Comparison of ENCODE assay signal across 24 cellular contexts in genomic region chr3:73148653-73149052, GRCh38.
DNase-seq lines count a peak whose midpoint lies in the region; ATAC-seq, FAIRE-seq and TF ChIP-seq lines count a peak whose summit lies in the region.
"Had no signal": no experiment of that assay in that cellular context is flagged by ENCODE, and none has a peak within 500 bp of the region (broad histone marks: within the 10 kb centered on the region; RNA-seq: fewer than 3 reads in every experiment).

No MANE protein-coding gene starts in this region.

- H3K27me3 ChIP-seq in adrenal gland (no peaks in the 10 kb centered on the region), HepG2 (ENCODE audit: control insufficient read depth in 1 of 2, insufficient read depth in 2 of 2, low read length in 2 of 2) (no peaks in the 10 kb centered on the region)
- H3K27me3 ChIP-seq: cardiac muscle cell had no signal

- no peaks in the 10 kb centered on the region for H3K9me3 ChIP-seq in adrenal gland (replicated peaks in 1 of 3)
- H3K9me3 ChIP-seq in HepG2 (ENCODE audit: low read length) = no peaks in the 10 kb centered on the region

- H3K4me1 Mint-ChIP-seq in progenitor cell of endocrine pancreas (ENCODE audit: low read depth) (peaks cover 21% of the 10 kb centered on the region), mesothelial cell of epicardium (peaks cover 38% of the 10 kb centered on the region)
- H3K4me1 Mint-ChIP-seq: activated B cell treated with CpG ODN at 0.5 μM for 24 hours; activated naive CD4-positive, alpha-beta T cell treated with anti-CD3 and anti-CD28 coated beads, Interleukin-2, amount 10 ng/mL, durations not matched to agents 7 days and 5 days; naive thymus-derived CD8-positive, alpha-beta T cell had no signal

- no TSS peak for BruUV-seq in HepG2 (replicated peaks; lab: Mats Ljungman, UMichigan)

- H3K36me3 Mint-ChIP-seq in progenitor cell of endocrine pancreas (ENCODE audit: insufficient read depth) (no peaks in the 10 kb centered on the region), mesothelial cell of epicardium (no peaks in the 10 kb centered on the region)
- H3K36me3 Mint-ChIP-seq: activated naive CD4-positive, alpha-beta T cell treated with anti-CD3 and anti-CD28 coated beads, Interleukin-2, amount 10 ng/mL, durations not matched to agents 7 days and 5 days; naive thymus-derived CD8-positive, alpha-beta T cell had no signal

- H3K4me1 ChIP-seq in adrenal gland (replicated peaks in 1 of 2) = peaks cover 0 to 21% of the 10 kb centered on the region in 2 donors
- H3K4me1 ChIP-seq in HepG2 (ENCODE audit: insufficient read depth, low read length) = no peaks in the 10 kb centered on the region
- H3K4me1 ChIP-seq: parathyroid adenoma had no signal

- CTCF ChIA-PET in HepG2 (lab: Yijun Ruan, JAX; ENCODE audit: low intra/inter-chr PET ratio, low total read pairs) = no interaction called here

- H3K27me3 Mint-ChIP-seq in progenitor cell of endocrine pancreas (peaks cover 9% of the 10 kb centered on the region), mesothelial cell of epicardium (ENCODE audit: low read depth) (peaks cover 3% of the 10 kb centered on the region)
- H3K27me3 Mint-ChIP-seq: activated naive CD4-positive, alpha-beta T cell treated with anti-CD3 and anti-CD28 coated beads, Interleukin-2, amount 10 ng/mL, durations not matched to agents 7 days and 5 days; type B pancreatic cell had no signal

- FAIRE-seq in HepG2 (lab: Jason Lieb, UNC) = no peak
- FAIRE-seq: GM18507, H1, kidney had no signal

- TF ChIP-seq EP300 in HepG2 (IDR thresholded peaks at IDR 0.05; ENCODE audit: low read depth in 2 of 2, low read length in 2 of 2) (no peak), HepG2 (CRISPR knock-in tag; IDR thresholded peaks at IDR 0.05; ENCODE audit: borderline replicate concordance) (no peak)

- H2AFZ ChIP-seq in HepG2 (ENCODE audit: low read length) = no peak overlapping the region
- H2AFZ ChIP-seq: parathyroid adenoma had no signal

- no peaks in the 10 kb centered on the region for H4K20me1 ChIP-seq in HepG2 (ENCODE audit: insufficient read depth, low read length)

- H3K36me3 ChIP-seq in adrenal gland (replicated peaks in 1 of 2) (no peaks in the 10 kb centered on the region), HepG2 (replicated peaks in 1 of 2; ENCODE audit: control insufficient read depth in 1 of 2, insufficient read depth in 2 of 2, low read length in 2 of 2) (no peaks in the 10 kb centered on the region)
- H3K36me3 ChIP-seq: cardiac muscle cell had no signal

- peak overlapping the region in 2 of 5 donors; percentile 12 to 58 for H3K27ac ChIP-seq in adrenal gland
- no peak overlapping the region for H3K27ac ChIP-seq in HepG2 (ENCODE audit: extremely low read length, insufficient read depth, low read length)
- H3K27ac ChIP-seq: cardiac muscle cell, parathyroid adenoma, RWPE1 had no signal

- TF ChIP-seq CTCF in adrenal gland (IDR thresholded peaks at IDR 0.05) (no peak), HepG2 (CRISPR knock-in tag; IDR thresholded peaks at IDR 0.05) (no peak), progenitor cell of endocrine pancreas (IDR thresholded peaks at IDR 0.05; ENCODE audit: unreplicated experiment) (no peak), mesothelial cell of epicardium (IDR thresholded peaks at IDR 0.05; ENCODE audit: unreplicated experiment) (no peak), lower leg skin (IDR thresholded peaks at IDR 0.05) (no peak)

- H3K9me3 Mint-ChIP-seq in progenitor cell of endocrine pancreas (ENCODE audit: low read depth) = no peaks in the 10 kb centered on the region
- peaks cover 3% of the 10 kb centered on the region for H3K9me3 Mint-ChIP-seq in mesothelial cell of epicardium
- H3K9me3 Mint-ChIP-seq: activated B cell treated with CpG ODN at 0.5 μM for 24 hours; activated naive CD4-positive, alpha-beta T cell treated with anti-CD3 and anti-CD28 coated beads, Interleukin-2, amount 10 ng/mL, durations not matched to agents 7 days and 5 days; activated T-helper 1 cell treated with anti-CD3 and anti-CD28 coated beads, Interleukin-12 subunit alpha, Interleukin-12 subunit beta, Interleukin-2, Interleukin-4 antibody, amounts not matched to agents 30 ng/mL and 10 ng/mL and 1 ng/mL, durations not matched to agents 14 hours and 24 hours and 36 hours; naive thymus-derived CD8-positive, alpha-beta T cell had no signal

- TF ChIP-seq RAD21 in HepG2 (CRISPR knock-in tag; IDR thresholded peaks at IDR 0.05) = no peak

- H3K4me3 ChIP-seq in adrenal gland = no peak overlapping the region
- H3K4me3 ChIP-seq in HepG2 (replicated peaks in 1 of 3; ENCODE audit: insufficient read depth in 1 of 3, low read depth in 2 of 3, low read length in 3 of 3) = no peak overlapping the region
- no peak overlapping the region for H3K4me3 ChIP-seq in lower leg skin (ENCODE audit: low read depth, poor library complexity, severe bottlenecking)
- H3K4me3 ChIP-seq: cardiac muscle cell had no signal

- ATAC-seq in HepG2 (peak; percentile 49; the same call in 2 of the 3 replicates), GM21515 (IDR thresholded peaks at IDR 0.05; ENCODE audit: unreplicated experiment) (no peak)
- ATAC-seq: naive thymus-derived CD8-positive, alpha-beta T cell had no signal

- H3K27ac Mint-ChIP-seq in progenitor cell of endocrine pancreas = peak overlapping the region; percentile 35
- H3K27ac Mint-ChIP-seq in mesothelial cell of epicardium = no peak overlapping the region
- H3K27ac Mint-ChIP-seq: activated B cell treated with CpG ODN at 0.5 μM for 24 hours; activated naive CD4-positive, alpha-beta T cell treated with anti-CD3 and anti-CD28 coated beads, Interleukin-2, amount 10 ng/mL, durations not matched to agents 7 days and 5 days; activated T-helper 1 cell treated with anti-CD3 and anti-CD28 coated beads, Interleukin-12 subunit alpha, Interleukin-12 subunit beta, Interleukin-2, Interleukin-4 antibody, amounts not matched to agents 30 ng/mL and 10 ng/mL and 1 ng/mL, durations not matched to agents 14 hours and 24 hours and 36 hours; naive thymus-derived CD8-positive, alpha-beta T cell; type B pancreatic cell had no signal

- no peaks in the 10 kb centered on the region for H3K79me2 ChIP-seq in HepG2 (ENCODE audit: insufficient read depth, low read length)
- H3K79me2 ChIP-seq: parathyroid adenoma had no signal

- H3K4me2 ChIP-seq in HepG2 (ENCODE audit: low read depth, low read length) = no peak overlapping the region

- intact Hi-C loops in adrenal gland (cut with DNase I) = no loop called here
- intact Hi-C loops in HepG2 (cut with micrococcal nuclease; ENCODE audit: unreplicated experiment) = no loop called here
- intact Hi-C loops in lower leg skin (cut with DNase I; ENCODE audit: low total_unique reads) = no loop called here

- no peak overlapping the region for H3K4me3 Mint-ChIP-seq in progenitor cell of endocrine pancreas (ENCODE audit: low read depth)
- H3K4me3 Mint-ChIP-seq in mesothelial cell of epicardium = no peak overlapping the region
- H3K4me3 Mint-ChIP-seq: activated B cell treated with CpG ODN at 0.5 μM for 24 hours; activated naive CD4-positive, alpha-beta T cell treated with anti-CD3 and anti-CD28 coated beads, Interleukin-2, amount 10 ng/mL, durations not matched to agents 7 days and 5 days; activated T-helper 1 cell treated with anti-CD3 and anti-CD28 coated beads, Interleukin-12 subunit alpha, Interleukin-12 subunit beta, Interleukin-2, Interleukin-4 antibody, amounts not matched to agents 30 ng/mL and 10 ng/mL and 1 ng/mL, durations not matched to agents 14 hours and 24 hours and 36 hours; naive thymus-derived CD8-positive, alpha-beta T cell; type B pancreatic cell had no signal

- 22 to 50% (median 38%) methylated on average over 2 of the region's 2 CpGs for WGBS in adrenal gland, 4 donors
- WGBS in HepG2 (ENCODE audit: low lambda C conversion rate) = 2% methylated on average over 2 of the region's 2 CpGs
- WGBS in lower leg skin, 2 donors = 14 to 18% methylated on average over 2 of the region's 2 CpGs

- POLR2A ChIA-PET in HepG2 (lab: Yijun Ruan, JAX) = no interaction called here

- in situ Hi-C loops in HepG2 (cut with HindIII; ENCODE audit: extremely low pct_ligation_motif_present, low pct_unique_long_range_greater_than_20kb) = no loop called here

- no peak for TF ChIP-seq POLR2A in adrenal gland (IDR thresholded peaks at IDR 0.05)
- no peak for TF ChIP-seq POLR2A in HepG2 (IDR thresholded peaks at IDR 0.05; ENCODE audit: insufficient read depth in 1 of 2, low read depth in 2 of 2, low read length in 2 of 2)
- no peak for TF ChIP-seq POLR2A in lower leg skin (IDR thresholded peaks at IDR 0.05)

- DNase-seq in HuH-7 (ENCODE audit: low spot score) (peak; percentile 3), adrenal gland (peak in 5 of 7 donors; percentile 43 to 78 (median 45)), HepG2 (ENCODE audit: low spot score) (peak; percentile 2), progenitor cell of endocrine pancreas (ENCODE audit: low spot score, unreplicated experiment) (no peak), NCI-H1092 treated with DMSO at 0.1 percent for 48 hours (lab: John Stamatoyannopoulos, UW) (no peak), mesothelial cell of epicardium (ENCODE audit: low spot score in 2 of 2, unreplicated experiment in 2 of 2) (no peak), lower leg skin (ENCODE audit: low spot score in 2 of 2) (no peak)
- DNase-seq: activated B cell treated with CpG ODN at 0.5 μM for 24 hours; activated naive CD4-positive, alpha-beta T cell treated with anti-CD3 and anti-CD28 coated beads, Interleukin-2, amount 10 ng/mL, durations not matched to agents 7 days and 5 days; GDM1; KBM-7; kidney; mesenchymal stem cell; naive thymus-derived CD8-positive, alpha-beta T cell; NCI-H2171 treated with DMSO at 0.1 percent for 48 hours; NCI-H748 treated with DMSO at 0.1 percent for 48 hours had no signal

- no peak overlapping the region for H3K9ac ChIP-seq in HepG2 (ENCODE audit: insufficient read depth, low read depth, low read length)
- H3K9ac ChIP-seq: parathyroid adenoma had no signal

TF ChIP-seq in HepG2, 621 proteins besides CTCF, POLR2A, EP300 and RAD21 (continues in another document):
- no peak for TF ChIP-seq HNRNPUL1 (IDR thresholded peaks at IDR 0.05; ENCODE audit: low read depth, low read length)
- TF ChIP-seq USF2 (IDR thresholded peaks at IDR 0.05; ENCODE audit: low read depth, low read length) = no peak
- TF ChIP-seq USF2 (CRISPR knock-in tag; IDR thresholded peaks at IDR 0.05; ENCODE audit: borderline replicate concordance) = no peak

Comparison
In these comparisons a context has a peak if more than half of its experiments do, and no peak if none do; other contexts are left out.
1. DNase-seq: peak in HuH-7 (single experiment), adrenal gland (5 of 7) and HepG2 (single experiment); none in progenitor cell of endocrine pancreas (single experiment), NCI-H1092 treated with DMSO at 0.1 percent for 48 hours (single experiment), mesothelial cell of epicardium (0 of 2) and lower leg skin (0 of 2).